Comparison of ENCODE assay signal across 9 cellular contexts in genomic region chr9:16030513-16031185, GRCh38.
DNase-seq lines count a peak whose midpoint lies in the region; ATAC-seq and TF ChIP-seq lines count a peak whose summit lies in the region.
"Had no signal": no experiment of that assay in that cellular context is flagged by ENCODE, and none has a peak within 500 bp of the region (broad histone marks: within the 10 kb centered on the region; RNA-seq: fewer than 3 reads in every experiment).

No MANE protein-coding gene starts in this region.

- no peak for DNase-seq in chondrocyte (ENCODE audit: low spot score)
- DNase-seq in activated gamma-delta T cell treated with Interleukin-2 at 50 U/mL for 16 hours, result no peak
- DNase-seq in superior temporal gyrus (ENCODE audit: extremely low spot score), result no peak
- no peak for DNase-seq in gastrocnemius medialis
- no peak for DNase-seq in amygdala (lab: John Stamatoyannopoulos, UW)
- DNase-seq: activated B cell treated with CpG ODN at 0.5 μM for 24 hours had no signal

- H2AFZ ChIP-seq in KMS-11 (ENCODE audit: low read depth), result no peak overlapping the region

- peaks cover 5% of the 10 kb centered on the region for H3K9me3 Mint-ChIP-seq in chondrocyte (ENCODE audit: low read depth)
- H3K9me3 Mint-ChIP-seq: activated B cell treated with CpG ODN at 0.5 μM for 24 hours had no signal

- H3K27me3 ChIP-seq in KMS-11 (ENCODE audit: insufficient read depth, low read depth), result no peaks in the 10 kb centered on the region; the same call in 1 of the 2 replicates
- no peaks in the 10 kb centered on the region for H3K27me3 ChIP-seq in gastrocnemius medialis

- H3K4me2 ChIP-seq in KMS-11, result peak overlapping the region; percentile 44

- H4K20me1 ChIP-seq in KMS-11 (ENCODE audit: insufficient read depth), result no peaks in the 10 kb centered on the region

- intact Hi-C loops in gastrocnemius medialis (cut with DNase I; ENCODE audit: low total_unique reads), result no loop called here

- H3K27me3 Mint-ChIP-seq in chondrocyte (ENCODE audit: low read depth), result no peaks in the 10 kb centered on the region
- H3K27me3 Mint-ChIP-seq: activated B cell treated with CpG ODN at 0.5 μM for 24 hours had no signal

- H3K4me1 Mint-ChIP-seq in chondrocyte (ENCODE audit: low read depth), result peaks cover 75% of the 10 kb centered on the region
- H3K4me1 Mint-ChIP-seq: activated B cell treated with CpG ODN at 0.5 μM for 24 hours had no signal

- ATAC-seq in GM18502 (IDR thresholded peaks at IDR 0.05; ENCODE audit: poor library complexity, unreplicated experiment), result peak; percentile 98
- peak; percentile 97 for ATAC-seq in GM21825 (IDR thresholded peaks at IDR 0.05; ENCODE audit: unreplicated experiment)
- no peak for ATAC-seq in gastrocnemius medialis

- H3K27ac Mint-ChIP-seq in chondrocyte (ENCODE audit: unreplicated experiment), result peak overlapping the region; percentile 65
- H3K27ac Mint-ChIP-seq: activated B cell treated with CpG ODN at 0.5 μM for 24 hours had no signal

- no peaks in the 10 kb centered on the region for H3K36me3 Mint-ChIP-seq in chondrocyte (ENCODE audit: low read depth)

- H3K36me3 ChIP-seq in KMS-11 (ENCODE audit: insufficient read depth) (no peaks in the 10 kb centered on the region), gastrocnemius medialis (no peaks in the 10 kb centered on the region)

- H3K4me1 ChIP-seq in KMS-11 (ENCODE audit: low read depth, poor library complexity, severe bottlenecking) (peaks cover 23% of the 10 kb centered on the region), gastrocnemius medialis (no peaks in the 10 kb centered on the region)

- H3K4me3 ChIP-seq in KMS-11 (IDR thresholded peaks at IDR 0.05; ENCODE audit: insufficient read depth, low read depth, low read length), result no peak overlapping the region
- no peak overlapping the region for H3K4me3 ChIP-seq in gastrocnemius medialis

- no peak overlapping the region for H3K27ac ChIP-seq in KMS-11
- no peak overlapping the region for H3K27ac ChIP-seq in gastrocnemius medialis

- H3K9ac ChIP-seq in KMS-11, result no peak overlapping the region

- no peaks in the 10 kb centered on the region for H3K79me2 ChIP-seq in KMS-11 (ENCODE audit: insufficient read depth, low read depth)

- TF ChIP-seq POLR2A in gastrocnemius medialis (IDR thresholded peaks at IDR 0.05), result no peak

- TF ChIP-seq CTCF in KMS-11 (conservative IDR thresholded peaks at IDR 0.05; ENCODE audit: low read depth, low read length) (no peak), chondrocyte (IDR thresholded peaks at IDR 0.05) (no peak), gastrocnemius medialis (IDR thresholded peaks at IDR 0.05 in 4 of 5, conservative IDR thresholded peaks at IDR 0.05 in 1 of 5) (no peak)

- no peaks in the 10 kb centered on the region for H3K9me3 ChIP-seq in gastrocnemius medialis

- in situ Hi-C loops in gastrocnemius medialis (cut with MboI; ENCODE audit: low sequenced_read_pairs in 4 of 4), result no loop called here

- H3K4me3 Mint-ChIP-seq in chondrocyte (ENCODE audit: unreplicated experiment), result no peak overlapping the region
- H3K4me3 Mint-ChIP-seq: activated B cell treated with CpG ODN at 0.5 μM for 24 hours had no signal

Comparison
In these comparisons a context has a peak if more than half of its experiments do, and no peak if none do; other contexts are left out.
1. ATAC-seq: peak in GM18502 (single experiment) and GM21825 (single experiment); none in gastrocnemius medialis (0 of 2).